Comparison of ENCODE assay signal across 8 cellular contexts in the genomic region with DNA sequence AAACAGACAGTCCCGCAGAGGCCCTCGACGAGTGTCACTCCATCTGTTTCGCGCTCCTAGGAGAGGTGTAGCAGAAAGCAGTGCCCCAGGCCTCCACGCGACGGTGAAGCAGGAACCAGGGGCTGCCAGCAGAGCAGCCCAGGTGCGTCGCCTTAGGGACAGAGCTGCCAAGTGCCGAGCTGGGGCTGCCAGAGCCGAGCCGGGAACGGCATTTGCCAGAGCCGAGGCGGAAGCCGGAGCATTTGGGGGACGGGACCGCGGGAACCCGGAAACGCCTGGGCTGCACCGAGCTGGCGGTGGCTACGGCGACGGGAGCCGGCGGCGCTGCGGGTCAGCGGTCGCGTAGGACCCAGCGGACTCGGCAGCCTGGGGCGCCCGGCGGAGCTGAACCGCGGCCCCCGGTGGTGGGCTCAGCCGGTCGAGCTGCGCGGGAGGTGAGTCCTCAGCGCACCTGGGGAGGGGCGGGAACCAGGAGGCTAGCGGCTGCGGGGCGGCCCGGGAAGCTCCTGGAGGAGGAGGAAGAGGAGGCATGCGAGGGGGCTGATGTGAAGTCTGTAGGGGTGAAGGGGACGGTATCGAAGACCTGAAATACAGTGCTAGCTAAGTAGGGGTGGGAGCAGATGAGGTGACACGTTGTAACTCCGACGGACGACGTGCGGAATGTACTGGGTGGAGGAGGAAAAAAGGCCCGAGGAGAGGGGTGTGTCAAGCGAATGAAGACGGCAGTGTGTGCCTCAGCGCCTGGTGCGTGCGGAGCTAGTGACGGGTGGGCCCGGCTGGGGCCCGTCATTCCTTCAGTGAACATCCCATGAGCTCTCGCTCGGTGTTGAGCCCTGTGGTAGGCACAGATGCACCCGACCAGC. TPM values are rescaled to one million over a fixed set of nuclear protein-coding genes. Genes with fewer than 3 reads are reported as not detected.
DNase-seq lines count a peak whose midpoint lies in the region; ATAC-seq and TF ChIP-seq lines count a peak whose summit lies in the region.

A gene (plus strand): TSS at position 268 of the 863 bp plus-strand sequence. CDS start 23,559 bp downstream, outside the sequence.

- DNase-seq in DMS 273 treated with DMSO at 0.1 percent for 48 hours (lab: John Stamatoyannopoulos, UW), result peak; percentile 51
- DNase-seq in PC-9, result peak; percentile 79 to 86
- peak; percentile 86 to 91 for DNase-seq in activated T-cell treated with anti-CD3 and anti-CD28 coated beads, Interleukin-2, amount 50 U/mL, for 48 hours
- peak; percentile 64 for DNase-seq in fibroblast of gingiva (ENCODE audit: low read depth)
- DNase-seq in naive thymus-derived CD4-positive, alpha-beta T cell, result peak; percentile 69 to 85 (median 78)
- DNase-seq in stimulated activated naive B cell treated with anti-CD40 and anti-IgM and Interleukin-4, amounts not matched to agents 10 μg/mL and 1 μg/mL and 100 μg/mL, for 72 hours, result peak; percentile 84

- H2AFZ ChIP-seq in PC-9, result peak within 1 kb of the TSS; percentile 99

- H3F3A ChIP-seq in PC-9 (ENCODE audit: insufficient read depth, low read depth), result peaks cover 20% of the 10 kb centered on the region

- ATAC-seq in GM21423 (IDR thresholded peaks at IDR 0.05; ENCODE audit: unreplicated experiment), result peak; percentile 93
- ATAC-seq in naive thymus-derived CD4-positive, alpha-beta T cell, result peak; percentile 89
- peak; percentile 90 to 93 for ATAC-seq in stimulated activated naive B cell treated with anti-CD40 and anti-IgM and Interleukin-4, amounts not matched to agents 10 μg/mL and 1 μg/mL and 100 μg/mL, for 72 hours (replicated peaks)

- peaks cover 9% of the 10 kb centered on the region for H3K4me1 ChIP-seq in HUES48 (ENCODE audit: control insufficient read depth, insufficient read depth, low read length)
- peaks cover 51% of the 10 kb centered on the region for H3K4me1 ChIP-seq in PC-9 (replicated peaks; ENCODE audit: insufficient read depth)
- peaks cover 6 to 20% of the 10 kb centered on the region in 2 donors for H3K4me1 ChIP-seq in naive thymus-derived CD4-positive, alpha-beta T cell (ENCODE audit: control insufficient read depth in 2 of 2, insufficient read depth in 2 of 2, low read length in 2 of 2)

- peaks cover 0 to 3% (median 0%) of the 10 kb centered on the region in 5 donors for H3K36me3 Mint-ChIP-seq in naive thymus-derived CD4-positive, alpha-beta T cell
- peaks cover 0 to 4% of the 10 kb centered on the region in 2 donors for H3K36me3 Mint-ChIP-seq in stimulated activated naive B cell treated with anti-CD40 and anti-IgM and Interleukin-4, amounts not matched to agents 10 μg/mL and 1 μg/mL and 100 μg/mL, for 72 hours

- peak within 1 kb of the TSS; percentile 96 to 100 (median 100) for H3K4me3 Mint-ChIP-seq in naive thymus-derived CD4-positive, alpha-beta T cell
- H3K4me3 Mint-ChIP-seq in stimulated activated naive B cell treated with anti-CD40 and anti-IgM and Interleukin-4, amounts not matched to agents 10 μg/mL and 1 μg/mL and 100 μg/mL, for 72 hours, result peak within 1 kb of the TSS; percentile 100

- POLR2A ChIA-PET in PC-9 (lab: Charles Lee; ENCODE audit: unreplicated experiment), result interaction anchor here (0.6 to 0.9 kb wide), 6 partner anchors 62 to 1290 kb away, joined by 3 to 4 read pairs (median 3); a partner anchor contains a TSS
- POLR2A ChIA-PET in naive thymus-derived CD4-positive, alpha-beta T cell (lab: Charles Lee), result interaction anchor here (0.7 to 2.1 kb wide), 6 partner anchors 18 to 296 kb away, joined by 3 to 22 read pairs (median 4); a partner anchor contains a TSS

- intact Hi-C loops in PC-9 (cut with micrococcal nuclease; ENCODE audit: unreplicated experiment), result loop anchor here (2.0 to 10.0 kb wide), 3 partner anchors 55 to 119 kb away; a partner anchor contains a TSS
- intact Hi-C loops in naive thymus-derived CD4-positive, alpha-beta T cell (cut with micrococcal nuclease), result loop anchor here (1.0 to 10.0 kb wide), 8 partner anchors 68 to 925 kb away; a partner anchor contains a TSS

- H4K20me1 ChIP-seq in PC-9 (ENCODE audit: insufficient read depth), result no peaks in the 10 kb centered on the region; the same call in 1 of the 2 replicates

- H3K9me3 Mint-ChIP-seq in naive thymus-derived CD4-positive, alpha-beta T cell, result peaks cover 0 to 4% (median 0%) of the 10 kb centered on the region in 11 donors
- peaks cover 0 to 2% of the 10 kb centered on the region in 2 donors for H3K9me3 Mint-ChIP-seq in stimulated activated naive B cell treated with anti-CD40 and anti-IgM and Interleukin-4, amounts not matched to agents 10 μg/mL and 1 μg/mL and 100 μg/mL, for 72 hours

- H3K9ac ChIP-seq in HUES48 (ENCODE audit: low read depth, low read length), result peak within 1 kb of the TSS; percentile 52

- peak within 1 kb of the TSS; percentile 55 for H3K27ac ChIP-seq in HUES48 (ENCODE audit: low read depth, low read length)
- H3K27ac ChIP-seq in PC-9, result peak within 1 kb of the TSS; percentile 67
- H3K27ac ChIP-seq in naive thymus-derived CD4-positive, alpha-beta T cell (ENCODE audit: low read depth, low read length), result peak within 1 kb of the TSS; percentile 83

- H3K4me3 ChIP-seq in HUES48 (ENCODE audit: low read depth, low read length), result peak within 1 kb of the TSS; percentile 98
- peak within 1 kb of the TSS; percentile 83 for H3K4me3 ChIP-seq in PC-9
- H3K4me3 ChIP-seq in naive thymus-derived CD4-positive, alpha-beta T cell (ENCODE audit: low read length), result peak within 1 kb of the TSS; percentile 75

- no TSS peak for BruUV-seq in PC-9 (replicated peaks; lab: Mats Ljungman, UMichigan)

- H3K9me3 ChIP-seq in HUES48 (ENCODE audit: control insufficient read depth, insufficient read depth, low read length) (no peaks in the 10 kb centered on the region), PC-9 (ENCODE audit: insufficient read depth, low read depth) (no peaks in the 10 kb centered on the region)
- no peaks in the 10 kb centered on the region for H3K9me3 ChIP-seq in naive thymus-derived CD4-positive, alpha-beta T cell (ENCODE audit: control insufficient read depth in 2 of 3, low read length in 3 of 3)

- no peak for TF ChIP-seq CTCF in PC-9 (conservative IDR thresholded peaks at IDR 0.05)

- H3K9me2 ChIP-seq in PC-9 (ENCODE audit: insufficient read depth), result no peaks in the 10 kb centered on the region

- no peaks in the 10 kb centered on the region for H3K27me3 Mint-ChIP-seq in naive thymus-derived CD4-positive, alpha-beta T cell
- no peaks in the 10 kb centered on the region for H3K27me3 Mint-ChIP-seq in stimulated activated naive B cell treated with anti-CD40 and anti-IgM and Interleukin-4, amounts not matched to agents 10 μg/mL and 1 μg/mL and 100 μg/mL, for 72 hours

- CTCF ChIA-PET in PC-9 (lab: Charles Lee), result no interaction called here
- CTCF ChIA-PET in naive thymus-derived CD4-positive, alpha-beta T cell (lab: Charles Lee), result interaction anchor here (0.6 kb wide), 1 partner anchor 160 kb away, joined by 3 read pairs; no protein-coding TSS in a partner anchor

- H3K4me1 Mint-ChIP-seq in naive thymus-derived CD4-positive, alpha-beta T cell, result peaks cover 22 to 55% (median 40%) of the 10 kb centered on the region in 7 donors
- peaks cover 14 to 22% of the 10 kb centered on the region in 2 donors for H3K4me1 Mint-ChIP-seq in stimulated activated naive B cell treated with anti-CD40 and anti-IgM and Interleukin-4, amounts not matched to agents 10 μg/mL and 1 μg/mL and 100 μg/mL, for 72 hours

- H3K36me3 ChIP-seq in HUES48 (ENCODE audit: control insufficient read depth, insufficient read depth, low read length) (peaks cover 6% of the 10 kb centered on the region), PC-9 (ENCODE audit: low read depth) (0 out of 2 replicates have a peak, but pooled peaks cover 4% of the 10 kb centered on the region)
- H3K36me3 ChIP-seq in naive thymus-derived CD4-positive, alpha-beta T cell (ENCODE audit: control insufficient read depth in 2 of 3, insufficient read depth in 3 of 3, low read length in 3 of 3), result peaks cover 0 to 4% (median 0%) of the 10 kb centered on the region in 3 experiments

- peak within 1 kb of the TSS; percentile 91 to 99 (median 97) for H3K27ac Mint-ChIP-seq in naive thymus-derived CD4-positive, alpha-beta T cell
- H3K27ac Mint-ChIP-seq in stimulated activated naive B cell treated with anti-CD40 and anti-IgM and Interleukin-4, amounts not matched to agents 10 μg/mL and 1 μg/mL and 100 μg/mL, for 72 hours, result peak within 1 kb of the TSS; percentile 97

- H3K27me3 ChIP-seq in HUES48 (ENCODE audit: control insufficient read depth, insufficient read depth, low read length) (no peaks in the 10 kb centered on the region), PC-9 (ENCODE audit: insufficient read depth, low read depth) (no peaks in the 10 kb centered on the region)
- no peaks in the 10 kb centered on the region for H3K27me3 ChIP-seq in naive thymus-derived CD4-positive, alpha-beta T cell (ENCODE audit: control insufficient read depth in 2 of 2, insufficient read depth in 2 of 2, low read length in 2 of 2)

- peak within 1 kb of the TSS; percentile 93 for H3K4me2 ChIP-seq in PC-9

- H3K79me2 ChIP-seq in PC-9 (ENCODE audit: low read depth), result peaks cover 51% of the 10 kb centered on the region

RNA-seq across cellular contexts. Expression of the gene that starts here (rescaled TPM):
- 22.9 and 23.5 TPM in 2 replicates for total RNA-seq in PC-9 (2021)
- 10 to 100 TPM; 21.1 to 31.6 (median 27.3) TPM for total RNA-seq in naive thymus-derived CD4-positive, alpha-beta T cell
- 10 to 100 TPM; 13.9 to 15.0 TPM for polyA plus RNA-seq in naive thymus-derived CD4-positive, alpha-beta T cell

Comparison
In these comparisons a context has a peak if more than half of its experiments do, and no peak if none do; other contexts are left out.
1. Peak in every context shown above with its lines: DNase-seq, ATAC-seq, H3K4me3 ChIP-seq and H3K27ac ChIP-seq.